ENCODE assay signal across 8 cellular contexts in genomic region chr12:31325877-31326631, GRCh38. TPM values are rescaled to one million over a fixed set of nuclear protein-coding genes. Genes with fewer than 3 reads are reported as not detected.
A peak's percentile ranks its signal among the peaks of the same experiment; 100 is the strongest.
DNase-seq lines count a peak whose midpoint lies in the region; ATAC-seq and TF ChIP-seq lines count a peak whose summit lies in the region.

TSS of gene SINHCAF (minus strand) at chr12:31326150. CDS start at chr12:31298204, 27,946 bp downstream.

- H3K4me1 ChIP-seq in rectal smooth muscle tissue (ENCODE audit: control insufficient read depth, insufficient read depth, low read length), result peaks cover 2% of the 10 kb centered on the region
- no peaks in the 10 kb centered on the region for H3K4me1 ChIP-seq in aorta (ENCODE audit: control insufficient read depth in 1 of 2, insufficient read depth in 2 of 2, low read length in 2 of 2)

- intact Hi-C loops in aorta (cut with DNase I), result no loop called here

- H3K4me3 ChIP-seq in astrocyte of the cerebellum (ENCODE audit: low read depth, low read length) (peak within 1 kb of the TSS; percentile 61), rectal smooth muscle tissue (ENCODE audit: low read length) (peak within 1 kb of the TSS; percentile 88), aorta (ENCODE audit: low read length in 2 of 2) (peak within 1 kb of the TSS; percentile 64 to 73)

- ATAC-seq in GM18505 (IDR thresholded peaks at IDR 0.05; ENCODE audit: unreplicated experiment) (peak; percentile 48), HG02973 (IDR thresholded peaks at IDR 0.05; ENCODE audit: unreplicated experiment) (peak; percentile 41), aorta (ENCODE audit: low FRiP score) (peak; percentile 93)

- WGBS in aorta, 2 donors, result 1% methylated on average over 46 to 55 of the region's 55 CpGs

- no peak for TF ChIP-seq CTCF in astrocyte of the cerebellum (IDR thresholded peaks at IDR 0.05; ENCODE audit: low read depth, low read length, missing control alignments)

- peak; percentile 98 for TF ChIP-seq POLR2A in GM18505 (IDR thresholded peaks at IDR 0.05; ENCODE audit: borderline replicate concordance, extremely low read depth, insufficient read depth, insufficient read length)

- H3K27me3 ChIP-seq in rectal smooth muscle tissue (ENCODE audit: control insufficient read depth, insufficient read depth, low read length) (no peaks in the 10 kb centered on the region), aorta (ENCODE audit: control insufficient read depth in 1 of 2, insufficient read depth in 2 of 2, low read length in 1 of 2) (no peaks in the 10 kb centered on the region)

- H3K9me3 ChIP-seq in aorta (ENCODE audit: control insufficient read depth, low read length), result no peaks in the 10 kb centered on the region

- H3K9ac ChIP-seq in rectal smooth muscle tissue (ENCODE audit: low read length), result peak within 1 kb of the TSS; percentile 91

- peak; percentile 99 for DNase-seq in NCI-H2029 (lab: John Stamatoyannopoulos, UW)
- peak; percentile 97 for DNase-seq in T-helper 22 cell (ENCODE audit: low read depth)
- DNase-seq in astrocyte of the cerebellum (ENCODE audit: low read depth), result peak; percentile 95
- peak; percentile 94 for DNase-seq in hepatic stellate cell (ENCODE audit: low spot score)
- peak; percentile 100 for DNase-seq in aorta

- H3K27ac ChIP-seq in rectal smooth muscle tissue (ENCODE audit: low read depth, low read length) (peak within 1 kb of the TSS; percentile 92), aorta (ENCODE audit: low read depth in 1 of 2, low read length in 2 of 2) (peak within 1 kb of the TSS in 1 of 2 donors; percentile 81)

- H3K36me3 ChIP-seq in rectal smooth muscle tissue (ENCODE audit: control insufficient read depth, insufficient read depth, low read length), result no peaks in the 10 kb centered on the region
- H3K36me3 ChIP-seq in aorta (ENCODE audit: control insufficient read depth in 1 of 2, insufficient read depth in 2 of 2, low read length in 1 of 2), result no peaks in the 10 kb centered on the region

- in situ Hi-C loops in astrocyte of the cerebellum (cut with HindIII; ENCODE audit: low sequenced_read_pairs), result no loop called here

RNA-seq across cellular contexts. Expression of gene SINHCAF, which starts in this region (rescaled TPM):
- 10 to 100 TPM; 17.6 to 23.6 TPM for total RNA-seq in aorta
- 10 to 100 TPM in 1 of 2 donors, 1 to 10 TPM in 1; 3.7 to 11.1 TPM for polyA plus RNA-seq in aorta

Comparison
In these comparisons a context has a peak if more than half of its experiments do, and no peak if none do; other contexts are left out.
1. ATAC-seq: peak in every context shown above with its lines; median percentile 93 in aorta; 48 in GM18505; 41 in HG02973.